ENCODE assay signal across 16 cellular contexts in genomic region chr1:1132928-1133750, GRCh38. TPM values are rescaled to one million over a fixed set of nuclear protein-coding genes. Genes with fewer than 3 reads are reported as not detected.
DNase-seq lines count a peak whose midpoint lies in the region; ATAC-seq, FAIRE-seq and TF ChIP-seq lines count a peak whose summit lies in the region.
"Had no signal": no experiment of that assay in that cellular context is flagged by ENCODE, and none has a peak within 500 bp of the region (broad histone marks: within the 10 kb centered on the region; RNA-seq: fewer than 3 reads in every experiment).

No MANE protein-coding gene starts in this region.

- no peaks in the 10 kb centered on the region for H3K36me3 ChIP-seq in duodenal mucosa (ENCODE audit: control insufficient read depth in 1 of 2, insufficient read depth in 2 of 2, low read length in 2 of 2)
- no peaks in the 10 kb centered on the region for H3K36me3 ChIP-seq in lung (ENCODE audit: control insufficient read depth in 2 of 2, insufficient read depth in 2 of 2, low read length in 2 of 2)
- H3K36me3 ChIP-seq in small intestine (ENCODE audit: control insufficient read depth in 2 of 2, insufficient read depth in 2 of 2, low read length in 2 of 2), result no peaks in the 10 kb centered on the region
- H3K36me3 ChIP-seq: thoracic aorta had no signal

- H3K4me3 ChIP-seq in duodenal mucosa (ENCODE audit: low read depth in 1 of 2, low read length in 2 of 2) (peak overlapping the region; percentile 55 to 65), lung (no peak overlapping the region), small intestine (ENCODE audit: low read depth in 1 of 2, low read length in 2 of 2) (peak overlapping the region in 1 of 2 donors; percentile 41), coronary artery (no peak overlapping the region)
- H3K4me3 ChIP-seq: skin epidermis, thoracic aorta had no signal

- H3K4me1 ChIP-seq in duodenal mucosa (ENCODE audit: control insufficient read depth in 1 of 2, insufficient read depth in 2 of 2, low read length in 2 of 2), result peaks cover 36 to 41% of the 10 kb centered on the region in 2 donors
- no peaks in the 10 kb centered on the region for H3K4me1 ChIP-seq in lung (ENCODE audit: control insufficient read depth in 2 of 2, insufficient read depth in 2 of 2, low read length in 2 of 2)
- H3K4me1 ChIP-seq in small intestine (ENCODE audit: control insufficient read depth in 2 of 2, insufficient read depth in 1 of 2, low read depth in 1 of 2, low read length in 1 of 2), result peaks cover 10% of the 10 kb centered on the region in 2 donors

- WGBS in lung, 2 donors, result 63 to 79% methylated on average over 35 of the region's 35 CpGs
- 15 to 51% (median 33%) methylated on average over 34 to 35 of the region's 35 CpGs for WGBS in small intestine, 3 donors

- ATAC-seq in lung (ENCODE audit: insufficient read depth, low FRiP score), result no peak

- H3K9me3 ChIP-seq in duodenal mucosa (ENCODE audit: control insufficient read depth in 1 of 2, low read length in 2 of 2) (no peaks in the 10 kb centered on the region), lung (ENCODE audit: control insufficient read depth in 2 of 2, insufficient read depth in 1 of 2, low read length in 1 of 2) (no peaks in the 10 kb centered on the region), small intestine (ENCODE audit: control insufficient read depth, low read depth) (no peaks in the 10 kb centered on the region)
- H3K9me3 ChIP-seq: thoracic aorta had no signal

- H3K27ac ChIP-seq in duodenal mucosa (ENCODE audit: low read depth, low read length) (peak overlapping the region; percentile 88), lung (ENCODE audit: low read depth in 1 of 2, low read length in 1 of 2) (peak overlapping the region; percentile 6 to 17), small intestine (ENCODE audit: low read depth in 1 of 2, low read length in 1 of 2) (peak overlapping the region; percentile 84 to 93), coronary artery (peak overlapping the region in 1 of 2 donors; percentile 16)
- H3K27ac ChIP-seq: thoracic aorta had no signal

- DNase-seq in NCI-H2196 treated with DMSO at 0.1 percent for 48 hours (lab: John Stamatoyannopoulos, UW; ENCODE audit: unreplicated experiment), result peak; percentile 38
- no peak for DNase-seq in lung (ENCODE audit: low spot score)
- peak; percentile 86 for DNase-seq in small intestine
- DNase-seq in coronary artery (ENCODE audit: low spot score), result no peak
- DNase-seq in NCI-H2029 treated with DMSO at 0.1 percent for 48 hours (lab: John Stamatoyannopoulos, UW), result no peak
- no peak for DNase-seq in AG08395 (ENCODE audit: low spot score)
- DNase-seq in NCI-H2227 treated with DMSO at 0.1 percent for 48 hours (lab: John Stamatoyannopoulos, UW), result no peak
- DNase-seq: activated naive CD4-positive, alpha-beta T cell treated with anti-CD3 and anti-CD28 coated beads, Interleukin-2, amount 10 ng/mL, durations not matched to agents 7 days and 5 days; NCI-H146; NCI-H774; SHP77 treated with DMSO at 0.1 percent for 48 hours had no signal

- no peak for TF ChIP-seq CTCF in lung (IDR thresholded peaks at IDR 0.05; ENCODE audit: control extremely low read depth, extremely low read depth)
- no peak for TF ChIP-seq CTCF in coronary artery (IDR thresholded peaks at IDR 0.05)

- FAIRE-seq in small intestine (lab: Jason Lieb, UNC), result no peak
- FAIRE-seq: TTC549 had no signal

- H3K9ac ChIP-seq in duodenal mucosa (ENCODE audit: low read depth in 1 of 2, low read length in 2 of 2), result peak overlapping the region; percentile 59 to 77

- H3K27me3 ChIP-seq in duodenal mucosa (ENCODE audit: control insufficient read depth in 1 of 2, insufficient read depth in 2 of 2, low read length in 2 of 2) (no peaks in the 10 kb centered on the region), lung (ENCODE audit: control insufficient read depth, insufficient read depth) (no peaks in the 10 kb centered on the region), small intestine (ENCODE audit: control insufficient read depth in 2 of 2, insufficient read depth in 2 of 2, low read length in 2 of 2) (no peaks in the 10 kb centered on the region)

RNA-seq across cellular contexts. Expression of gene C1orf159, which starts 17.2 kb away (rescaled TPM):
- 10 to 100 TPM in 1 of 2 donors, 1 to 10 TPM in 1; 9.9 to 19.2 TPM for total RNA-seq in lung
- polyA plus RNA-seq in lung, result 10 to 100 TPM in 1 of 2 donors, 1 to 10 TPM in 1; 9.5 to 16.7 TPM
- 10 to 100 TPM; 12.4 to 19.0 (median 12.7) TPM for polyA plus RNA-seq in small intestine

RNA-seq across cellular contexts. Expression of gene TTLL10, which starts 40.5 kb away (rescaled TPM):
- 10 to 100 TPM in 1 of 2 donors, 1 to 10 TPM in 1; 4.8 to 19.7 TPM for total RNA-seq in lung
- polyA plus RNA-seq in lung, result 1 to 10 TPM; 3.7 to 4.3 TPM
- under 1 TPM in 1 of 3 donors, not detected in 2; 0.36 TPM for polyA plus RNA-seq in small intestine
- total RNA-seq: chondrocyte, thoracic aorta had no signal

RNA-seq across cellular contexts. Expression of gene RNF223, which starts 59.0 kb away (rescaled TPM):
- total RNA-seq in lung, result 1 to 10 TPM in 1 of 2 donors, under 1 TPM in 1; 0.54 to 2.4 TPM
- polyA plus RNA-seq in lung, result 1 to 10 TPM in 1 of 2 donors, under 1 TPM in 1; 0.57 to 2.3 TPM
- under 1 TPM in 2 of 3 donors, not detected in 1; 0.18 to 0.45 TPM for polyA plus RNA-seq in small intestine
- total RNA-seq: chondrocyte had no signal

Comparison
In these comparisons a context has a peak if more than half of its experiments do, and no peak if none do; other contexts are left out.
1. DNase-seq: peak in NCI-H2196 treated with DMSO at 0.1 percent for 48 hours (single experiment) and small intestine (single experiment); none in lung (single experiment), coronary artery (single experiment), NCI-H2029 treated with DMSO at 0.1 percent for 48 hours (single experiment), AG08395 (single experiment) and NCI-H2227 treated with DMSO at 0.1 percent for 48 hours (single experiment).
2. H3K4me3 ChIP-seq: peak in duodenal mucosa (2 of 2); none in lung (single experiment) and coronary artery (single experiment).